27 cellular contexts compared by ENCODE assay signal in genomic region chr16:27215660-27216059, GRCh38.
"Had no signal": no experiment of that assay in that cellular context is flagged by ENCODE, and none has a peak within 500 bp of the region (broad histone marks: within the 10 kb centered on the region; RNA-seq: fewer than 3 reads in every experiment).

No MANE protein-coding gene starts in this region.

- H3K4me1 Mint-ChIP-seq: brain had no signal

- H3K4me3 ChIP-seq: ascending aorta, SK-N-MC had no signal

- ATAC-seq: activated CD4-positive, CD25-positive, alpha-beta regulatory T cell treated with anti-CD3 and anti-CD28 coated beads, Interleukin-2, amount 50 U/mL, for 24 hours; activated CD8-positive, alpha-beta memory T cell treated with anti-CD3 and anti-CD28 coated beads, Interleukin-2, amount 10 ng/mL, durations not matched to agents 7 days and 5 days; Panc1; Right ventricle myocardium inferior had no signal

- DNase-seq: activated CD4-positive, alpha-beta T cell treated with anti-CD3 and anti-CD28 coated beads for 4 hours; activated CD4-positive, alpha-beta T cell treated with anti-CD3 and anti-CD28 coated beads, Interleukin-2, amount 50 U/mL, for 4 hours; activated CD8-positive, alpha-beta memory T cell treated with anti-CD3 and anti-CD28 coated beads, Interleukin-2, amount 10 ng/mL, durations not matched to agents 7 days and 5 days; activated gamma-delta T cell; activated naive CD4-positive, alpha-beta T cell treated with anti-CD3 and anti-CD28 coated beads for 36 hours; activated T-cell treated with anti-CD3 and anti-CD28 coated beads, Interleukin-2, amount 50 U/mL, for 24 hours; amniotic stem cell; NCI-H1092; NCI-H1417; NCI-H1930; NCI-H2107; NCI-H345; NCI-H510A; NCI-H526 treated with DMSO at 0.1 percent for 48 hours; NCI-H82; OCI-M1; RPMI8226; T-helper 1 cell; WERI-Rb-1 had no signal

- H3K27me3 Mint-ChIP-seq: activated CD8-positive, alpha-beta memory T cell treated with anti-CD3 and anti-CD28 coated beads, Interleukin-2, amount 10 ng/mL, durations not matched to agents 7 days and 5 days; activated T-cell treated with anti-CD3 and anti-CD28 coated beads, Interleukin-2, amount 50 U/mL, for 24 hours; brain; IgD-negative memory B cell had no signal

- H3K4me3 Mint-ChIP-seq: activated CD8-positive, alpha-beta memory T cell treated with anti-CD3 and anti-CD28 coated beads, Interleukin-2, amount 10 ng/mL, durations not matched to agents 7 days and 5 days; activated naive CD4-positive, alpha-beta T cell treated with anti-CD3 and anti-CD28 coated beads for 36 hours; activated T-cell treated with anti-CD3 and anti-CD28 coated beads, Interleukin-2, amount 50 U/mL, for 24 hours; brain; IgD-negative memory B cell had no signal

- H3K27ac Mint-ChIP-seq: activated CD8-positive, alpha-beta memory T cell treated with anti-CD3 and anti-CD28 coated beads, Interleukin-2, amount 10 ng/mL, durations not matched to agents 7 days and 5 days; activated naive CD4-positive, alpha-beta T cell treated with anti-CD3 and anti-CD28 coated beads for 36 hours; activated T-cell treated with anti-CD3 and anti-CD28 coated beads, Interleukin-2, amount 50 U/mL, for 24 hours; brain; IgD-negative memory B cell had no signal

- H3K4me2 ChIP-seq: KMS-11 had no signal

- H3K9me3 Mint-ChIP-seq: activated naive CD4-positive, alpha-beta T cell treated with anti-CD3 and anti-CD28 coated beads for 36 hours; activated T-cell treated with anti-CD3 and anti-CD28 coated beads, Interleukin-2, amount 50 U/mL, for 24 hours; IgD-negative memory B cell had no signal

- H3K9me3 ChIP-seq: ascending aorta had no signal

- H3K27me3 ChIP-seq: ascending aorta had no signal

- H3K4me1 ChIP-seq: ascending aorta had no signal

- H3K27ac ChIP-seq: ascending aorta, KMS-11, SK-N-MC, WERI-Rb-1 had no signal

- H3K9ac ChIP-seq: KMS-11 had no signal
